8 cellular contexts compared by ENCODE assay signal in genomic region chr4:139453371-139454110, GRCh38. TPM values are rescaled to one million over a fixed set of nuclear protein-coding genes. Genes with fewer than 3 reads are reported as not detected.
DNase-seq lines count a peak whose midpoint lies in the region; ATAC-seq and TF ChIP-seq lines count a peak whose summit lies in the region.

No MANE protein-coding gene starts in this region.

- H3K4me3 ChIP-seq in fibroblast of mammary gland (ENCODE audit: control insufficient read depth, low read depth, low read length), result peak overlapping the region; percentile 82

- DNase-seq in ELR (ENCODE audit: low read depth) (peak; percentile 97), H4 (ENCODE audit: low spot score) (peak; percentile 95), RPMI7951 (ENCODE audit: low read depth) (peak; percentile 95), fibroblast of mammary gland (ENCODE audit: low read depth) (peak; percentile 96)
- DNase-seq in activated T-helper 2 cell treated with anti-CD3 and anti-CD28 coated beads, Interferon-gamma antibody, Interleukin-2, Interleukin-4, amounts not matched to agents 10 μg/mL and 5 μg/mL and 100 μg/mL, durations not matched to agents 14 hours and 24 hours and 36 hours (ENCODE audit: low spot score), result peak; percentile 96
- DNase-seq in naive thymus-derived CD8-positive, alpha-beta T cell, result peak; percentile 93 to 99 (median 98)
- DNase-seq in stimulated activated naive B cell treated with anti-CD40 and anti-IgM and Interleukin-4, amounts not matched to agents 10 μg/mL and 1 μg/mL and 100 μg/mL, for 72 hours, result peak; percentile 98

- ATAC-seq in naive thymus-derived CD8-positive, alpha-beta T cell, result peak; percentile 86
- peak; percentile 89 to 90 for ATAC-seq in stimulated activated naive B cell treated with anti-CD40 and anti-IgM and Interleukin-4, amounts not matched to agents 10 μg/mL and 1 μg/mL and 100 μg/mL, for 72 hours (replicated peaks)

- peak overlapping the region; percentile 99 for H3K27ac Mint-ChIP-seq in activated T-helper 2 cell treated with anti-CD3 and anti-CD28 coated beads, Interferon-gamma antibody, Interleukin-2, Interleukin-4, amounts not matched to agents 10 μg/mL and 5 μg/mL and 100 μg/mL, durations not matched to agents 14 hours and 24 hours and 36 hours
- peak overlapping the region; percentile 94 to 100 (median 98) for H3K27ac Mint-ChIP-seq in naive thymus-derived CD8-positive, alpha-beta T cell
- H3K27ac Mint-ChIP-seq in stimulated activated naive B cell treated with anti-CD40 and anti-IgM and Interleukin-4, amounts not matched to agents 10 μg/mL and 1 μg/mL and 100 μg/mL, for 72 hours, result peak overlapping the region; percentile 100

- intact Hi-C loops in activated T-helper 2 cell treated with anti-CD3 and anti-CD28 coated beads, Interferon-gamma antibody, Interleukin-2, Interleukin-4, amounts not matched to agents 10 μg/mL and 5 μg/mL and 100 μg/mL, durations not matched to agents 14 hours and 24 hours and 36 hours (cut with micrococcal nuclease), result loop anchor here (1.0 to 10.0 kb wide), 12 partner anchors 37 to 1071 kb away; partner anchors contain the start of genes ELMOD2, MAML3, NAA15 and NOCT

- peaks cover 9% of the 10 kb centered on the region for H3K36me3 Mint-ChIP-seq in activated T-helper 2 cell treated with anti-CD3 and anti-CD28 coated beads, Interferon-gamma antibody, Interleukin-2, Interleukin-4, amounts not matched to agents 10 μg/mL and 5 μg/mL and 100 μg/mL, durations not matched to agents 14 hours and 24 hours and 36 hours (ENCODE audit: low read depth)
- H3K36me3 Mint-ChIP-seq in naive thymus-derived CD8-positive, alpha-beta T cell, result peaks cover 0 to 2% (median 0%) of the 10 kb centered on the region in 3 donors
- peaks cover 2 to 11% of the 10 kb centered on the region in 2 donors for H3K36me3 Mint-ChIP-seq in stimulated activated naive B cell treated with anti-CD40 and anti-IgM and Interleukin-4, amounts not matched to agents 10 μg/mL and 1 μg/mL and 100 μg/mL, for 72 hours

- TF ChIP-seq CTCF in LNCAP (IDR thresholded peaks at IDR 0.05) (peak; percentile 23; the same call in 1 of the 2 replicates), fibroblast of mammary gland (conservative IDR thresholded peaks at IDR 0.05; ENCODE audit: control insufficient read depth, insufficient read depth, low read depth, low read length) (no peak)

- H3K4me3 Mint-ChIP-seq in activated T-helper 2 cell treated with anti-CD3 and anti-CD28 coated beads, Interferon-gamma antibody, Interleukin-2, Interleukin-4, amounts not matched to agents 10 μg/mL and 5 μg/mL and 100 μg/mL, durations not matched to agents 14 hours and 24 hours and 36 hours (ENCODE audit: low read depth), result peak overlapping the region; percentile 90
- H3K4me3 Mint-ChIP-seq in naive thymus-derived CD8-positive, alpha-beta T cell, result peak overlapping the region; percentile 89 to 99 (median 97)
- H3K4me3 Mint-ChIP-seq in stimulated activated naive B cell treated with anti-CD40 and anti-IgM and Interleukin-4, amounts not matched to agents 10 μg/mL and 1 μg/mL and 100 μg/mL, for 72 hours, result peak overlapping the region; percentile 92 to 98

- POLR2A ChIA-PET in naive thymus-derived CD8-positive, alpha-beta T cell (lab: Charles Lee), result interaction anchor here (0.7 to 2.0 kb wide), 11 partner anchors 13 to 920 kb away, joined by 3 to 21 read pairs (median 5); partner anchors contain the start of genes ELF2, NAA15, NOCT and SCOC

- H3K9me3 Mint-ChIP-seq in activated T-helper 2 cell treated with anti-CD3 and anti-CD28 coated beads, Interferon-gamma antibody, Interleukin-2, Interleukin-4, amounts not matched to agents 10 μg/mL and 5 μg/mL and 100 μg/mL, durations not matched to agents 14 hours and 24 hours and 36 hours, result no peaks in the 10 kb centered on the region
- H3K9me3 Mint-ChIP-seq in naive thymus-derived CD8-positive, alpha-beta T cell, result no peaks in the 10 kb centered on the region
- H3K9me3 Mint-ChIP-seq in stimulated activated naive B cell treated with anti-CD40 and anti-IgM and Interleukin-4, amounts not matched to agents 10 μg/mL and 1 μg/mL and 100 μg/mL, for 72 hours, result no peaks in the 10 kb centered on the region

- H3K4me1 Mint-ChIP-seq in activated T-helper 2 cell treated with anti-CD3 and anti-CD28 coated beads, Interferon-gamma antibody, Interleukin-2, Interleukin-4, amounts not matched to agents 10 μg/mL and 5 μg/mL and 100 μg/mL, durations not matched to agents 14 hours and 24 hours and 36 hours (ENCODE audit: low read depth), result peaks cover 52% of the 10 kb centered on the region
- peaks cover 38 to 61% (median 55%) of the 10 kb centered on the region in 4 donors for H3K4me1 Mint-ChIP-seq in naive thymus-derived CD8-positive, alpha-beta T cell
- H3K4me1 Mint-ChIP-seq in stimulated activated naive B cell treated with anti-CD40 and anti-IgM and Interleukin-4, amounts not matched to agents 10 μg/mL and 1 μg/mL and 100 μg/mL, for 72 hours, result peaks cover 25 to 46% of the 10 kb centered on the region in 2 donors

- H3K27me3 Mint-ChIP-seq in activated T-helper 2 cell treated with anti-CD3 and anti-CD28 coated beads, Interferon-gamma antibody, Interleukin-2, Interleukin-4, amounts not matched to agents 10 μg/mL and 5 μg/mL and 100 μg/mL, durations not matched to agents 14 hours and 24 hours and 36 hours (ENCODE audit: low read depth), result no peaks in the 10 kb centered on the region
- H3K27me3 Mint-ChIP-seq in naive thymus-derived CD8-positive, alpha-beta T cell, result no peaks in the 10 kb centered on the region
- H3K27me3 Mint-ChIP-seq in stimulated activated naive B cell treated with anti-CD40 and anti-IgM and Interleukin-4, amounts not matched to agents 10 μg/mL and 1 μg/mL and 100 μg/mL, for 72 hours, result no peaks in the 10 kb centered on the region

RNA-seq across cellular contexts. Expression of gene RAB33B, which starts 0.4 kb away (rescaled TPM):
- 4.1 and 5.7 TPM in 2 replicates for total RNA-seq in H4 (2014; rRNA removed; shearing (Covaris generic))
- 8.2 and 9.3 TPM in 2 replicates for total RNA-seq in RPMI7951 (2014; rRNA removed; shearing (Covaris generic))
- total RNA-seq in activated T-helper 2 cell treated with anti-CD3 and anti-CD28 coated beads, Interferon-gamma antibody, Interleukin-2, Interleukin-4, amounts not matched to agents 10 μg/mL and 5 μg/mL and 100 μg/mL, durations not matched to agents 14 hours and 24 hours and 36 hours, result 3.8 and 4.5 TPM in 2 replicates
- 10 to 100 TPM; 12.1 to 13.3 TPM for total RNA-seq in naive thymus-derived CD8-positive, alpha-beta T cell
- 1 to 10 TPM; 6.4 to 6.9 (median 6.6) TPM for polyA plus RNA-seq in naive thymus-derived CD8-positive, alpha-beta T cell

Comparison
In these comparisons a context has a peak if more than half of its experiments do, and no peak if none do; other contexts are left out.
1. Peak in every context shown above with its lines: DNase-seq, ATAC-seq and H3K4me3 ChIP-seq.